12 cellular contexts compared by ENCODE assay signal in the genomic region with DNA sequence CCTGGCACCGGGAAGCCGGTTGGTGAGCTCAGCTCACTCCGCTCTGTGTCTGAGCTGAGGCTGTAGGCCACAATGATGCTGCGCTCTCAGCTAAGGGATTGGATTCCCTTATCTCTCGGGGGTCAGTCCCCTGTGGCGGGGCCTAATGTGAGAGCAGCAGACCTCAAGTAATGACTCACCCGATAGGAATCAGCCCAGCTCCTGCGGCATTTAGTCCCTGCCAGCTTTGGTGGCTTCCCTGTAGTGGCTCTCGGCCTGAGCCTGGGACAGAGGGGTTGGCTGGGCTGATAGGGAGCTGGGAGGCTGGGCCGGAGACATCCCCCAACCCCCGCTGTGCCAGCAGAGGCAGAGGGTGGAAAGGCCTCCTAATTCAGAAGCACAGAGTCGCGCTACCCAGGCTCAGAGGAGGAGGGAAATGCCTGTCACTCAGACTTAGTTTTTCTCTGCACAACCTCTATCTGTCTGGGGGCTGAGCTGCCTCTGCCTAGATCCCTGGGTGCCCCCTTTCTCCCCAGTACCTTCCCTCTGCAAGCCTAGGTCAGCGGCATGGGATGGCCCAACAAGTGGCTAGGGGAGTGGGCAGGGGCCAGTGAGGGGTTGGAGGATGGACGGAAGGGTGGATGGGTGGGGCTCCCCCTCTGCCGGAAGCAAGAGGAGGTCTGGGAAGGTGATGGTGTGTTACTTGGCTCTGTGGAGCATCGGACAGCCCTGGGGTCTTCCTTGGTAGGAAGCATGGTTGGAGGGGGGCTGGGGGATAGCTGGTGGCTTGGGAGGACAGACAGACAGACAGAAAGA.
DNase-seq lines count a peak whose midpoint lies in the region; ATAC-seq and TF ChIP-seq lines count a peak whose summit lies in the region.
"Had no signal": no experiment of that assay in that cellular context is flagged by ENCODE, and none has a peak within 500 bp of the region (broad histone marks: within the 10 kb centered on the region; RNA-seq: fewer than 3 reads in every experiment).

No MANE protein-coding gene starts in this region.

- TF ChIP-seq POLR2A in adrenal gland (IDR thresholded peaks at IDR 0.05), result peak in 1 of 2 donors; percentile 63

- H3K9ac ChIP-seq in HUES48 (ENCODE audit: low read depth, low read length), result no peak overlapping the region

- H3K9me3 ChIP-seq in HUES48 (ENCODE audit: control insufficient read depth, insufficient read depth, low read length), result no peaks in the 10 kb centered on the region
- H3K9me3 ChIP-seq in adrenal gland (replicated peaks in 1 of 3), result no peaks in the 10 kb centered on the region
- H3K9me3 ChIP-seq in OCI-LY7 (ENCODE audit: low read length), result no peaks in the 10 kb centered on the region

- TF ChIP-seq CTCF in AG10803 (conservative IDR thresholded peaks at IDR 0.05; ENCODE audit: low read length), result no peak
- TF ChIP-seq CTCF in adrenal gland (IDR thresholded peaks at IDR 0.05), result no peak
- no peak for TF ChIP-seq CTCF in OCI-LY7 (conservative IDR thresholded peaks at IDR 0.05; ENCODE audit: low read length)

- H3K27ac ChIP-seq in HUES48 (ENCODE audit: low read depth, low read length) (peak overlapping the region; percentile 76), adrenal gland (peak overlapping the region in 4 of 5 donors; percentile 30 to 72 (median 43)), OCI-LY7 (ENCODE audit: low read depth, low read length, poor library complexity, severe bottlenecking) (no peak overlapping the region)
- H3K27ac ChIP-seq: C4-2B had no signal

- no peaks in the 10 kb centered on the region for H3K9me2 ChIP-seq in OCI-LY7 (ENCODE audit: insufficient read depth, low read length)

- no TSS peak for BruUV-seq in OCI-LY7 (replicated peaks; lab: Mats Ljungman, UMichigan)

- intact Hi-C loops in adrenal gland (cut with DNase I), result no loop called here
- intact Hi-C loops in OCI-LY7 (cut with micrococcal nuclease; ENCODE audit: unreplicated experiment), result no loop called here

- DNase-seq in AG10803 (ENCODE audit: low read depth), result peak; percentile 26
- peak; percentile 52 to 93 (median 91) for DNase-seq in adrenal gland
- DNase-seq in iPS DF 19.7 (ENCODE audit: low read depth, low spot score), result peak; percentile 86
- no peak for DNase-seq in OCI-LY7 (ENCODE audit: low spot score)
- DNase-seq in NCI-H510A (lab: John Stamatoyannopoulos, UW), result no peak
- DNase-seq: activated CD4-positive, alpha-beta T cell treated with anti-CD3 and anti-CD28 coated beads, Interleukin-2, amount 10 ng/mL, durations not matched to agents 7 days and 5 days; midbrain; NCI-H510A treated with DMSO at 0.1 percent for 48 hours had no signal

- no peak overlapping the region for H2AFZ ChIP-seq in OCI-LY7 (ENCODE audit: low read length)

- CTCF ChIA-PET in OCI-LY7 (lab: Charles Lee; ENCODE audit: unreplicated experiment), result no interaction called here

- ATAC-seq in GM21786 (IDR thresholded peaks at IDR 0.05; ENCODE audit: unreplicated experiment) (no peak), GM18498 (IDR thresholded peaks at IDR 0.05; ENCODE audit: unreplicated experiment) (no peak)

- POLR2A ChIA-PET in OCI-LY7 (lab: Charles Lee), result no interaction called here

- H3K4me1 ChIP-seq in HUES48 (ENCODE audit: control insufficient read depth, insufficient read depth, low read length) (peaks cover 26% of the 10 kb centered on the region), adrenal gland (replicated peaks in 1 of 2) (peaks cover 0 to 10% of the 10 kb centered on the region in 2 donors), OCI-LY7 (ENCODE audit: insufficient read depth, low read length, poor library complexity, severe bottlenecking) (no peaks in the 10 kb centered on the region)

- no peaks in the 10 kb centered on the region for H3K79me2 ChIP-seq in OCI-LY7 (ENCODE audit: insufficient read depth, low read depth, low read length)

- H3K4me2 ChIP-seq in OCI-LY7 (ENCODE audit: low read length), result no peak overlapping the region

- H4K20me1 ChIP-seq in OCI-LY7 (ENCODE audit: insufficient read depth, low read length), result no peaks in the 10 kb centered on the region

- 19 to 64% (median 33%) methylated on average over 6 to 17 of the region's 17 CpGs for WGBS in adrenal gland, 4 donors

- H3K4me3 ChIP-seq in AG10803 (ENCODE audit: low read length) (no peak overlapping the region), HUES48 (ENCODE audit: low read depth, low read length) (no peak overlapping the region), adrenal gland (no peak overlapping the region), OCI-LY7 (ENCODE audit: low read depth, low read length, poor library complexity, severe bottlenecking) (no peak overlapping the region)

- H3K27me3 ChIP-seq in HUES48 (ENCODE audit: control insufficient read depth, insufficient read depth, low read length) (no peaks in the 10 kb centered on the region), adrenal gland (no peaks in the 10 kb centered on the region)

- H3K36me3 ChIP-seq in HUES48 (ENCODE audit: control insufficient read depth, insufficient read depth, low read length) (no peaks in the 10 kb centered on the region), adrenal gland (replicated peaks in 1 of 2) (no peaks in the 10 kb centered on the region), OCI-LY7 (ENCODE audit: insufficient read depth, low read length) (no peaks in the 10 kb centered on the region)

Comparison
In these comparisons a context has a peak if more than half of its experiments do, and no peak if none do; other contexts are left out.
1. DNase-seq: peak in AG10803 (single experiment), adrenal gland (7 of 7) and iPS DF 19.7 (single experiment); none in OCI-LY7 (single experiment) and NCI-H510A (single experiment).